Comparison of ENCODE assay signal across 1 cellular context in genomic region chr17:37148171-37148570, GRCh38.
TF ChIP-seq lines count a peak whose summit lies in the region.

No MANE protein-coding gene starts in this region.

TF ChIP-seq in SK-N-SH treated with all-trans-retinoic acid at 6 μM for 48 hours, 23 proteins besides CTCF, POLR2A, EP300 and RAD21 (continued from another document):
- TF ChIP-seq OSR1 (CRISPR knock-in tag; IDR thresholded peaks at IDR 0.05), result no peak
